22 cellular contexts compared by ENCODE assay signal in genomic region chr4:41203841-41204240, GRCh38. TPM values are rescaled to one million over a fixed set of nuclear protein-coding genes. Genes with fewer than 3 reads are reported as not detected.
DNase-seq lines count a peak whose midpoint lies in the region; ATAC-seq, FAIRE-seq and TF ChIP-seq lines count a peak whose summit lies in the region.
"Had no signal": no experiment of that assay in that cellular context is flagged by ENCODE, and none has a peak within 500 bp of the region (broad histone marks: within the 10 kb centered on the region; RNA-seq: fewer than 3 reads in every experiment).

No MANE protein-coding gene starts in this region.

- H3K4me3 ChIP-seq in left ventricle myocardium inferior (no peak overlapping the region), H1 (ENCODE audit: extremely low read depth in 1 of 4, insufficient read depth in 2 of 4, low read depth in 3 of 4, low read length in 4 of 4) (no peak overlapping the region), uterus (no peak overlapping the region)
- H3K4me3 ChIP-seq: colonic mucosa, skin epidermis had no signal

- FAIRE-seq in H1 (lab: Jason Lieb, UNC) = no peak

- no peak overlapping the region for H2BK15ac ChIP-seq in H1 (ENCODE audit: low read length)

- intact Hi-C loops in left ventricle myocardium inferior (cut with micrococcal nuclease) (no loop called here), Right ventricle myocardium superior (cut with DNase I) (no loop called here), uterus (cut with DNase I; ENCODE audit: low total_unique reads) (no loop called here)

- no peak overlapping the region for H3K4me2 ChIP-seq in H1 (ENCODE audit: insufficient read depth in 1 of 2, low read depth in 2 of 2, low read length in 2 of 2)

- TF ChIP-seq RAD21 in H1 (IDR thresholded peaks at IDR 0.05 in 1 of 2, conservative IDR thresholded peaks at IDR 0.05 in 1 of 2; ENCODE audit: low read depth in 2 of 2, low read length in 2 of 2) = no peak

- H3K27me3 Mint-ChIP-seq in nephron (ENCODE audit: low read depth) = no peaks in the 10 kb centered on the region

- H3K36me3 Mint-ChIP-seq in nephron (ENCODE audit: low read depth) = no peaks in the 10 kb centered on the region
- H3K36me3 Mint-ChIP-seq: CD14-positive monocyte, IgD-negative memory B cell had no signal

- H4K8ac ChIP-seq in H1 (ENCODE audit: extremely low read depth, insufficient read depth, low read length) = no peak overlapping the region

- H3K27ac ChIP-seq in left ventricle myocardium inferior (replicated peaks) (peak overlapping the region; percentile 59), H1 (ENCODE audit: low read depth, low read length) (no peak overlapping the region), uterus (peak overlapping the region; percentile 45 to 62)
- H3K27ac ChIP-seq: colonic mucosa, foreskin keratinocyte, parathyroid adenoma had no signal

- no peak overlapping the region for H2BK12ac ChIP-seq in H1 (ENCODE audit: low read depth, low read length)

- H3K4me1 ChIP-seq in left ventricle myocardium inferior (peaks cover 94% of the 10 kb centered on the region), H1 (replicated peaks in 1 of 4; ENCODE audit: control insufficient read depth in 3 of 4, insufficient read depth in 4 of 4, low read length in 3 of 4) (peaks cover 0 to 5% (median 0%) of the 10 kb centered on the region in 4 experiments; a peak in 2 of 7 replicates), uterus (peaks cover 0 to 7% of the 10 kb centered on the region in 2 donors)

- no peak overlapping the region for H3K23ac ChIP-seq in H1 (ENCODE audit: insufficient read length)

- no peak overlapping the region; a peak in 2 of 7 replicates for H3K9ac ChIP-seq in H1 (replicated peaks in 1 of 4; ENCODE audit: extremely low read depth in 1 of 4, low read depth in 3 of 4, low read length in 3 of 4)
- H3K9ac ChIP-seq: parathyroid adenoma had no signal

- H2AFZ ChIP-seq in H1 (ENCODE audit: low read length) = no peak overlapping the region
- H2AFZ ChIP-seq: parathyroid adenoma had no signal

- peaks cover 61% of the 10 kb centered on the region for H3K4me1 Mint-ChIP-seq in nephron
- H3K4me1 Mint-ChIP-seq: IgD-negative memory B cell had no signal

- CTCF ChIA-PET in H1 (lab: Charles Lee; ENCODE audit: partially characterized antibody) = interaction anchor here (0.8 to 6.7 kb wide), 8 partner anchors 10 to 294 kb away, joined by 3 to 27 read pairs (median 6); partner anchors contain the start of gene APBB2

- WGBS in H1 (ENCODE audit: extremely low coverage in 1 of 2, insufficient coverage in 1 of 2, insufficient read length in 1 of 2, insufficient replicate concordance in 2 of 2, low coverage in 1 of 2, low lambda C conversion rate in 2 of 2, missing lambda C conversion rate in 1 of 2), 2 experiments = 88% methylated on average over 6 of the region's 6 CpGs; no CpG with 5 or more reads in 1 of the 2 experiments

- H3K18ac ChIP-seq in H1 (ENCODE audit: extremely low read depth, low read length) = 0 out of 2 replicates have a peak overlapping the region, but pooled peaks have one; percentile 12

- H3K4me3 Mint-ChIP-seq in nephron = peak overlapping the region in 1 of 3 experiments; percentile 3
- H3K4me3 Mint-ChIP-seq: CD14-positive monocyte, IgD-negative memory B cell had no signal

- peaks cover 7 to 91% of the 10 kb centered on the region in 2 experiments for H3K79me2 ChIP-seq in H1 (ENCODE audit: control insufficient read depth in 1 of 2, insufficient read depth in 2 of 2, low read length in 2 of 2)
- H3K79me2 ChIP-seq: parathyroid adenoma had no signal

- no peak overlapping the region for H2AK5ac ChIP-seq in H1 (ENCODE audit: low read depth, low read length)

- TF ChIP-seq EP300 in H1 (IDR thresholded peaks at IDR 0.05; ENCODE audit: borderline replicate concordance in 1 of 2, low read depth in 2 of 2, low read length in 2 of 2) = no peak

- H2BK5ac ChIP-seq in H1 (ENCODE audit: low read depth, low read length) = no peak overlapping the region; the same call in 1 of the 2 replicates

- H3K27me3 ChIP-seq in left ventricle myocardium inferior (ENCODE audit: low read depth) (no peaks in the 10 kb centered on the region), H1 (replicated peaks in 1 of 4; ENCODE audit: control insufficient read depth in 3 of 4, extremely low read depth in 1 of 4, insufficient read depth in 3 of 4, low read length in 3 of 4) (no peaks in the 10 kb centered on the region), uterus (no peaks in the 10 kb centered on the region)
- H3K27me3 ChIP-seq: colonic mucosa, foreskin keratinocyte had no signal

- no peak overlapping the region for H2BK20ac ChIP-seq in H1 (ENCODE audit: low read length)

- DNase-seq in left ventricle myocardium inferior (no peak), Right ventricle myocardium superior (no peak), H1 (ENCODE audit: low read depth in 1 of 2, low spot score in 2 of 2) (no peak), uterus (no peak), DMS153 treated with DMSO at 0.1 percent for 48 hours (lab: John Stamatoyannopoulos, UW; ENCODE audit: unreplicated experiment) (no peak), cerebellar nuclear complex (lab: John Stamatoyannopoulos, UW) (no peak), NAMALWA (ENCODE audit: low spot score) (no peak)
- DNase-seq: activated CD4-positive, alpha-beta T cell treated with anti-CD3 and anti-CD28 coated beads, Interleukin-2, amount 50 U/mL, for 4 hours; aorta; colonic mucosa; DMS153; MV-4-11; NCI-H2081 treated with DMSO at 0.1 percent for 48 hours; NCI-H524; stimulated activated CD8-positive, alpha-beta memory T cell treated with anti-CD3 and anti-CD28 coated beads, Interleukin-4, amount 100 ng/mL, for 48 hours had no signal

- H3K4ac ChIP-seq in H1 (replicated peaks; ENCODE audit: insufficient read length, low read depth, low read length) = no peak overlapping the region

- H3K23me2 ChIP-seq in H1 (ENCODE audit: low read depth, low read length) = no peaks in the 10 kb centered on the region

- peaks cover 7% of the 10 kb centered on the region for H3K79me1 ChIP-seq in H1 (ENCODE audit: low read depth, low read length)

- H3K27ac Mint-ChIP-seq in nephron = peak overlapping the region in 2 of 3 experiments; percentile 32 to 55
- H3K27ac Mint-ChIP-seq: CD14-positive monocyte, IgD-negative memory B cell had no signal

- no peak overlapping the region for H4K91ac ChIP-seq in H1 (replicated peaks; ENCODE audit: insufficient read length, low read length)

- H3K9me3 ChIP-seq in left ventricle myocardium inferior (replicated peaks) (no peaks in the 10 kb centered on the region), H1 (ENCODE audit: insufficient read depth in 2 of 2, low read depth in 1 of 2, low read length in 1 of 2) (no peaks in the 10 kb centered on the region), uterus (no peaks in the 10 kb centered on the region)
- H3K9me3 ChIP-seq: colonic mucosa had no signal

- H4K20me1 ChIP-seq in H1 (replicated peaks in 1 of 2; ENCODE audit: control insufficient read depth in 1 of 2, insufficient read depth in 2 of 2, low read length in 2 of 2) = peaks cover 0 to 4% of the 10 kb centered on the region in 2 experiments

- no peak overlapping the region for H2BK120ac ChIP-seq in H1 (replicated peaks; ENCODE audit: low read depth, low read length)

- no peak for ATAC-seq in Right ventricle myocardium superior (ENCODE audit: poor library complexity)

- no peak overlapping the region for H4K5ac ChIP-seq in H1 (ENCODE audit: insufficient read length, low read depth, low read length)

- H3K56ac ChIP-seq in H1 (replicated peaks; ENCODE audit: insufficient read length, low read depth, low read length) = no peak overlapping the region

- H3K14ac ChIP-seq in H1 (ENCODE audit: insufficient read length) = no peak overlapping the region

- H3K36me3 ChIP-seq in left ventricle myocardium inferior = no peaks in the 10 kb centered on the region
- no peaks in the 10 kb centered on the region for H3K36me3 ChIP-seq in H1 (ENCODE audit: control insufficient read depth in 2 of 4, insufficient read depth in 4 of 4, low read length in 3 of 4)
- no peaks in the 10 kb centered on the region for H3K36me3 ChIP-seq in uterus
- H3K36me3 ChIP-seq: colonic mucosa had no signal

- TF ChIP-seq CTCF in left ventricle myocardium inferior (IDR thresholded peaks at IDR 0.05; ENCODE audit: borderline replicate concordance) = no peak
- TF ChIP-seq CTCF in H1 (IDR thresholded peaks at IDR 0.05; ENCODE audit: control extremely low read depth in 1 of 3, insufficient read depth in 1 of 3, low read depth in 1 of 3, low read length in 3 of 3) = no peak
- no peak for TF ChIP-seq CTCF in nephron (IDR thresholded peaks at IDR 0.05; ENCODE audit: unreplicated experiment in 3 of 3)
- no peak for TF ChIP-seq CTCF in uterus (IDR thresholded peaks at IDR 0.05)

- TF ChIP-seq POLR2A in H1 (IDR thresholded peaks at IDR 0.05; ENCODE audit: control extremely low read depth in 1 of 2, low read depth in 2 of 2, low read length in 2 of 2) (no peak), uterus (IDR thresholded peaks at IDR 0.05) (no peak)

- H3K9me3 Mint-ChIP-seq in nephron = no peaks in the 10 kb centered on the region
- H3K9me3 Mint-ChIP-seq: CD14-positive monocyte, IgD-negative memory B cell had no signal

- POLR2A ChIA-PET in H1 (lab: Charles Lee; ENCODE audit: partially characterized antibody) = interaction anchor here (1.2 to 2.6 kb wide), 3 partner anchors 10 to 53 kb away, joined by 3 to 17 read pairs (median 9); partner anchors contain the start of genes APBB2 and UCHL1

RNA-seq across cellular contexts. Expression of gene APBB2, which starts 10.5 kb away (rescaled TPM):
- total RNA-seq in left ventricle myocardium inferior = 23.5 TPM
- 22.5 TPM for total RNA-seq in Right ventricle myocardium superior
- 59.4 and 64.0 TPM in 2 replicates for total RNA-seq in H1 (2021; fragmentation: NEBNext Ultra II Directional; extraction: Animal tissue kit (Norgen Biotek cat#: 25700))
- polyA plus RNA-seq in H1 (2011; rRNA removed) = 58.7 and 63.6 TPM in 2 replicates
- polyA plus RNA-seq in H1 (2011; cell fraction: cytosol; rRNA removed) = 70.8 TPM
- polyA plus RNA-seq in H1 (2011; cell fraction: nucleus; rRNA removed) = 75.6 TPM
- polyA plus RNA-seq in H1 (2012, experiment 1 of 2) = 35.7 to 49.6 TPM (median 46.2 TPM) in 4 replicates
- 7.2 TPM for polyA plus RNA-seq in H1 (2012, experiment 2 of 2)
- 38.0 TPM for polyA plus RNA-seq in H1 (2013, experiment 1 of 2)
- polyA plus RNA-seq in H1 (2013, experiment 2 of 2) = 40.7 TPM
- polyA minus RNA-seq in H1 (2011; rRNA and poly(A)+ RNA removed) = 151 and 163 TPM in 2 replicates
- polyA minus RNA-seq in H1 (2011; cell fraction: cytosol; rRNA and poly(A)+ RNA removed) = 47.0 TPM
- 91.3 TPM for polyA minus RNA-seq in H1 (2011; cell fraction: nucleus; rRNA and poly(A)+ RNA removed)
- total RNA-seq in uterus = 100 to 1,000 TPM in 2 of 4 donors, 10 to 100 TPM in 2; 32.4 to 133 (median 92.1) TPM

RNA-seq across cellular contexts. Expression of gene UCHL1, which starts 52.9 kb away (rescaled TPM):
- total RNA-seq in left ventricle myocardium inferior (35.2 TPM), Right ventricle myocardium superior (9.5 TPM), uterus (10 to 100 TPM in 3 of 4 donors, 1 to 10 TPM in 1; 3.5 to 81.4 (median 46.4) TPM)
- 780 and 781 TPM in 2 replicates for total RNA-seq in H1 (2021; fragmentation: NEBNext Ultra II Directional; extraction: Animal tissue kit (Norgen Biotek cat#: 25700))
- 1,686 and 1,717 TPM in 2 replicates for polyA plus RNA-seq in H1 (2011; rRNA removed)
- 1,673 TPM for polyA plus RNA-seq in H1 (2011; cell fraction: cytosol; rRNA removed)
- polyA plus RNA-seq in H1 (2011; cell fraction: nucleus; rRNA removed) = 1,927 TPM
- 981 to 1,410 TPM (median 1,102 TPM) in 4 replicates for polyA plus RNA-seq in H1 (2012, experiment 1 of 2)
- polyA plus RNA-seq in H1 (2012, experiment 2 of 2) = 1,497 TPM
- polyA plus RNA-seq in H1 (2013, experiment 1 of 2) = 1,061 TPM
- polyA plus RNA-seq in H1 (2013, experiment 2 of 2) = 1,063 TPM
- polyA minus RNA-seq in H1 (2011; rRNA and poly(A)+ RNA removed) = 527 and 542 TPM in 2 replicates
- 249 TPM for polyA minus RNA-seq in H1 (2011; cell fraction: cytosol; rRNA and poly(A)+ RNA removed)
- 296 TPM for polyA minus RNA-seq in H1 (2011; cell fraction: nucleus; rRNA and poly(A)+ RNA removed)
- total RNA-seq: T-helper 1 cell treated with Interleukin-12 subunit alpha and Interleukin-12 subunit beta and Interleukin-4 antibody, amounts not matched to agents 30 ng/mL and 1 ng/mL, for 36 hours had no signal
- polyA plus RNA-seq: CD14-positive monocyte had no signal
